ENCODE assay signal across 1 cellular context in the genomic region with DNA sequence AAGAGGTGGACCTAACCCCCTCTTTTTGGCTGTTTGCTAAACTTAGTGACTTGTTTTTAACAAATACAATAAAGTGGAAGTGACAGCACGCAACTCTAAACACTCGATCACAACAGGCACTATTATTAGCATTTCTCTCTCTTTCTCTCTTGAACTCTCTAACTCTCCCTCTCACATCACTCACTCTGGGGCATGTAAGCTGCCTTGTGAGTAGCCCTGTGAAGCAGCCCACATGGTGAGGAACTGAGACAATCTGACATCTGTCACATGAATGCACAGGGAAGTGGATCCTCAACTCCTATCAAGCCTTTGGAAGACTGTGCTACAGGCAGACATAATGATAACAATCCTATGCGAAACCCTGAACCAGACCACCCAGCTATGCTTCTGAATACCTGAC.
TF ChIP-seq lines count a peak whose summit lies in the region.

No MANE protein-coding gene starts in this region.

TF ChIP-seq in GM23338, 12 proteins besides CTCF, POLR2A, EP300 and RAD21 (continued from another document):
- TF ChIP-seq, protein P1, sequence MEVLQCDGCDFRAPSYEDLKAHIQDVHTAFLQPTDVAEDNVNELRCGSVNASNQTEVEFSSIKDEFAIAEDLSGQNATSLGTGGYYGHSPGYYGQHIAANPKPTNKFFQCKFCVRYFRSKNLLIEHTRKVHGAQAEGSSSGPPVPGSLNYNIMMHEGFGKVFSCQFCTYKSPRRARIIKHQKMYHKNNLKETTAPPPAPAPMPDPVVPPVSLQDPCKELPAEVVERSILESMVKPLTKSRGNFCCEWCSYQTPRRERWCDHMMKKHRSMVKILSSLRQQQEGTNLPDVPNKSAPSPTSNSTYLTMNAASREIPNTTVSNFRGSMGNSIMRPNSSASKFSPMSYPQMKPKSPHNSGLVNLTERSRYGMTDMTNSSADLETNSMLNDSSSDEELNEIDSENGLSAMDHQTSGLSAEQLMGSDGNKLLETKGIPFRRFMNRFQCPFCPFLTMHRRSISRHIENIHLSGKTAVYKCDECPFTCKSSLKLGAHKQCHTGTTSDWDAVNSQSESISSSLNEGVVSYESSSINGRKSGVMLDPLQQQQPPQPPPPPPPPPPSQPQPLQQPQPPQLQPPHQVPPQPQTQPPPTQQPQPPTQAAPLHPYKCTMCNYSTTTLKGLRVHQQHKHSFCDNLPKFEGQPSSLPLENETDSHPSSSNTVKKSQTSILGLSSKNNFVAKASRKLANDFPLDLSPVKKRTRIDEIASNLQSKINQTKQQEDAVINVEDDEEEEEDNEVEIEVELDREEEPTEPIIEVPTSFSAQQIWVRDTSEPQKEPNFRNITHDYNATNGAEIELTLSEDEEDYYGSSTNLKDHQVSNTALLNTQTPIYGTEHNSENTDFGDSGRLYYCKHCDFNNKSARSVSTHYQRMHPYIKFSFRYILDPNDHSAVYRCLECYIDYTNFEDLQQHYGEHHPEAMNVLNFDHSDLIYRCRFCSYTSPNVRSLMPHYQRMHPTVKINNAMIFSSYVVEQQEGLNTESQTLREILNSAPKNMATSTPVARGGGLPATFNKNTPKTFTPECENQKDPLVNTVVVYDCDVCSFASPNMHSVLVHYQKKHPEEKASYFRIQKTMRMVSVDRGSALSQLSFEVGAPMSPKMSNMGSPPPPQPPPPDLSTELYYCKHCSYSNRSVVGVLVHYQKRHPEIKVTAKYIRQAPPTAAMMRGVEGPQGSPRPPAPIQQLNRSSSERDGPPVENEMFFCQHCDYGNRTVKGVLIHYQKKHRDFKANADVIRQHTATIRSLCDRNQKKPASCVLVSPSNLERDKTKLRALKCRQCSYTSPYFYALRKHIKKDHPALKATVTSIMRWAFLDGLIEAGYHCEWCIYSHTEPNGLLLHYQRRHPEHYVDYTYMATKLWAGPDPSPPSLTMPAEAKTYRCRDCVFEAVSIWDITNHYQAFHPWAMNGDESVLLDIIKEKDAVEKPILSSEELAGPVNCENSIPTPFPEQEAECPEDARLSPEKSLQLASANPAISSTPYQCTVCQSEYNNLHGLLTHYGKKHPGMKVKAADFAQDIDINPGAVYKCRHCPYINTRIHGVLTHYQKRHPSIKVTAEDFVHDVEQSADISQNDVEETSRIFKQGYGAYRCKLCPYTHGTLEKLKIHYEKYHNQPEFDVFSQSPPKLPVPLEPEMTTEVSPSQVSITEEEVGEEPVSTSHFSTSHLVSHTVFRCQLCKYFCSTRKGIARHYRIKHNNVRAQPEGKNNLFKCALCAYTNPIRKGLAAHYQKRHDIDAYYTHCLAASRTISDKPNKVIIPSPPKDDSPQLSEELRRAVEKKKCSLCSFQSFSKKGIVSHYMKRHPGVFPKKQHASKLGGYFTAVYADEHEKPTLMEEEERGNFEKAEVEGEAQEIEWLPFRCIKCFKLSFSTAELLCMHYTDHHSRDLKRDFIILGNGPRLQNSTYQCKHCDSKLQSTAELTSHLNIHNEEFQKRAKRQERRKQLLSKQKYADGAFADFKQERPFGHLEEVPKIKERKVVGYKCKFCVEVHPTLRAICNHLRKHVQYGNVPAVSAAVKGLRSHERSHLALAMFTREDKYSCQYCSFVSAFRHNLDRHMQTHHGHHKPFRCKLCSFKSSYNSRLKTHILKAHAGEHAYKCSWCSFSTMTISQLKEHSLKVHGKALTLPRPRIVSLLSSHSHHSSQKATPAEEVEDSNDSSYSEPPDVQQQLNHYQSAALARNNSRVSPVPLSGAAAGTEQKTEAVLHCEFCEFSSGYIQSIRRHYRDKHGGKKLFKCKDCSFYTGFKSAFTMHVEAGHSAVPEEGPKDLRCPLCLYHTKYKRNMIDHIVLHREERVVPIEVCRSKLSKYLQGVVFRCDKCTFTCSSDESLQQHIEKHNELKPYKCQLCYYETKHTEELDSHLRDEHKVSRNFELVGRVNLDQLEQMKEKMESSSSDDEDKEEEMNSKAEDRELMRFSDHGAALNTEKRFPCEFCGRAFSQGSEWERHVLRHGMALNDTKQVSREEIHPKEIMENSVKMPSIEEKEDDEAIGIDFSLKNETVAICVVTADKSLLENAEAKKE (CRISPR knock-in tag; IDR thresholded peaks at IDR 0.05), result no peak
- TF ChIP-seq EZH2 (IDR thresholded peaks at IDR 0.05; ENCODE audit: low read depth, unreplicated experiment), result no peak
- TF ChIP-seq POLR2AphosphoS5 (IDR thresholded peaks at IDR 0.05; ENCODE audit: low read depth), result no peak
- no peak for TF ChIP-seq EZH2phosphoT487 (IDR thresholded peaks at IDR 0.05; ENCODE audit: unreplicated experiment)
- TF ChIP-seq, protein P2, sequence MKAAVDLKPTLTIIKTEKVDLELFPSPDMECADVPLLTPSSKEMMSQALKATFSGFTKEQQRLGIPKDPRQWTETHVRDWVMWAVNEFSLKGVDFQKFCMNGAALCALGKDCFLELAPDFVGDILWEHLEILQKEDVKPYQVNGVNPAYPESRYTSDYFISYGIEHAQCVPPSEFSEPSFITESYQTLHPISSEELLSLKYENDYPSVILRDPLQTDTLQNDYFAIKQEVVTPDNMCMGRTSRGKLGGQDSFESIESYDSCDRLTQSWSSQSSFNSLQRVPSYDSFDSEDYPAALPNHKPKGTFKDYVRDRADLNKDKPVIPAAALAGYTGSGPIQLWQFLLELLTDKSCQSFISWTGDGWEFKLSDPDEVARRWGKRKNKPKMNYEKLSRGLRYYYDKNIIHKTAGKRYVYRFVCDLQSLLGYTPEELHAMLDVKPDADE (IDR thresholded peaks at IDR 0.05), result no peak
- TF ChIP-seq, protein P3, sequence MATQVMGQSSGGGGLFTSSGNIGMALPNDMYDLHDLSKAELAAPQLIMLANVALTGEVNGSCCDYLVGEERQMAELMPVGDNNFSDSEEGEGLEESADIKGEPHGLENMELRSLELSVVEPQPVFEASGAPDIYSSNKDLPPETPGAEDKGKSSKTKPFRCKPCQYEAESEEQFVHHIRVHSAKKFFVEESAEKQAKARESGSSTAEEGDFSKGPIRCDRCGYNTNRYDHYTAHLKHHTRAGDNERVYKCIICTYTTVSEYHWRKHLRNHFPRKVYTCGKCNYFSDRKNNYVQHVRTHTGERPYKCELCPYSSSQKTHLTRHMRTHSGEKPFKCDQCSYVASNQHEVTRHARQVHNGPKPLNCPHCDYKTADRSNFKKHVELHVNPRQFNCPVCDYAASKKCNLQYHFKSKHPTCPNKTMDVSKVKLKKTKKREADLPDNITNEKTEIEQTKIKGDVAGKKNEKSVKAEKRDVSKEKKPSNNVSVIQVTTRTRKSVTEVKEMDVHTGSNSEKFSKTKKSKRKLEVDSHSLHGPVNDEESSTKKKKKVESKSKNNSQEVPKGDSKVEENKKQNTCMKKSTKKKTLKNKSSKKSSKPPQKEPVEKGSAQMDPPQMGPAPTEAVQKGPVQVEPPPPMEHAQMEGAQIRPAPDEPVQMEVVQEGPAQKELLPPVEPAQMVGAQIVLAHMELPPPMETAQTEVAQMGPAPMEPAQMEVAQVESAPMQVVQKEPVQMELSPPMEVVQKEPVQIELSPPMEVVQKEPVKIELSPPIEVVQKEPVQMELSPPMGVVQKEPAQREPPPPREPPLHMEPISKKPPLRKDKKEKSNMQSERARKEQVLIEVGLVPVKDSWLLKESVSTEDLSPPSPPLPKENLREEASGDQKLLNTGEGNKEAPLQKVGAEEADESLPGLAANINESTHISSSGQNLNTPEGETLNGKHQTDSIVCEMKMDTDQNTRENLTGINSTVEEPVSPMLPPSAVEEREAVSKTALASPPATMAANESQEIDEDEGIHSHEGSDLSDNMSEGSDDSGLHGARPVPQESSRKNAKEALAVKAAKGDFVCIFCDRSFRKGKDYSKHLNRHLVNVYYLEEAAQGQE (IDR thresholded peaks at IDR 0.05; ENCODE audit: unreplicated experiment), result no peak
- no peak for TF ChIP-seq STAT1 (IDR thresholded peaks at IDR 0.05; ENCODE audit: unreplicated experiment)
- no peak for TF ChIP-seq NANOG (IDR thresholded peaks at IDR 0.05; ENCODE audit: borderline replicate concordance)
- no peak for TF ChIP-seq ZNF114 (CRISPR knock-in tag; IDR thresholded peaks at IDR 0.05)
